Comparison of ENCODE assay signal across 1 cellular context in genomic region chr11:118057424-118058145, GRCh38.
TF ChIP-seq lines count a peak whose summit lies in the region.

No MANE protein-coding gene starts in this region.

TF ChIP-seq in K562, 482 proteins besides CTCF, POLR2A, EP300 and RAD21:
- TF ChIP-seq MEIS2 (IDR thresholded peaks at IDR 0.05; ENCODE audit: partially characterized antibody) (peak; percentile 8), RFX7 (CRISPR knock-in tag; IDR thresholded peaks at IDR 0.05) (no peak)
